In the genomic region with DNA sequence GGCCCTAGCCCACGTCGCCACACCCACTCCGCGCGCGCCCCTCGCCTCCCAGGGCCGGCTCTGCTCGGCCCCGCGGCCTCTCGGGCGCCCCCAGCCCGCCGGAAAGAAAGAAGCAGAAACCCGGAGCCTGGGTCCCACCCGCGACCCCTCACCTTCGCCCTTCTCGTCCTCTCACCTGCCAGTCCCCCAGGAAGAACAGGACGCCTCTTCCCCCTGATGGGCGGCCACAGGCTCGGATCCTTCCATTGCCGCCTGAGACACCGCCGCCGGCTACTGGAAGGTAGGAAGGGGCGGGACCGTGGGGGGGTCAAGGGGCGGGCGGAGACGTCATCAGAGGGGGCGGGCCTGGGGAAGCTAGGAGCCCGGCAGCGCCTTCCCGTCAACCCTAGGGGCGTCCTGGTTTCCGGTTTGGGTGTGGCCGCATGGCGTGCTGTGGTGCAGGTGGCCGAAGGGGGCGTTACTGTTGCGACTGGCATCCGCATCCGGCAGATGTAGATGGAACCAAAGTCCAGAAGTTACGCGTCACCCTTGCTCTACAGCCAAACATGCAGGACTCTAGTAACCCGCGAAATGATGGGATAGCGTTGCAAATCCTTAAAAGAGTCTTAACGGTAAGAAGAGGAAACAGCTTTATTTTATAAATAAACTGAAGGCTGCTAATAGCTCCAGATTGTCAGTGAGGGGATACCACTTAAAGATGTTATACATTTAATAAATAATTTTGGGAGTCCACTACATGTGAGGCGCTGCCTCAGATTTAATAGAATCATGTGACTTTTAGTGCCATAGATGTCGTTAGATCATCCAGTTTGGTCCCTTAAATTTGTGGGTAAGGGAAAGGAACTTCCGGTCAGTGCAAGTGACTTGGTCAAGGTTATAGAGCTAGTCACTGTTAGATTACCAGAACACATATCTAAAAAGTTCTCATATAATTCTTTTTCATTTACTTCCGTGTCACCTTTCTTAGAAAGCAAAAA, we compare ENCODE assay signal across 1 cellular context.
TF ChIP-seq lines count a peak whose summit lies in the region.

A gene (minus strand): TSS at position 282 of the 977 bp plus-strand sequence. CDS start 36 bp downstream, at position 246.

TF ChIP-seq in K562, 482 proteins besides CTCF, POLR2A, EP300 and RAD21 (continued from another document):
- TF ChIP-seq, protein P1, sequence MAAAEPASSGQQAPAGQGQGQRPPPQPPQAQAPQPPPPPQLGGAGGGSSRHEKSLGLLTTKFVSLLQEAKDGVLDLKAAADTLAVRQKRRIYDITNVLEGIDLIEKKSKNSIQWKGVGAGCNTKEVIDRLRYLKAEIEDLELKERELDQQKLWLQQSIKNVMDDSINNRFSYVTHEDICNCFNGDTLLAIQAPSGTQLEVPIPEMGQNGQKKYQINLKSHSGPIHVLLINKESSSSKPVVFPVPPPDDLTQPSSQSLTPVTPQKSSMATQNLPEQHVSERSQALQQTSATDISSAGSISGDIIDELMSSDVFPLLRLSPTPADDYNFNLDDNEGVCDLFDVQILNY (CRISPR knock-in tag; IDR thresholded peaks at IDR 0.05) = no peak
- no peak for TF ChIP-seq ZNF217 (CRISPR knock-in tag; IDR thresholded peaks at IDR 0.05)
- TF ChIP-seq RB1 (IDR thresholded peaks at IDR 0.05; ENCODE audit: low read depth) = peak; percentile 59; the same call in 1 of the 2 replicates
- TF ChIP-seq, protein P2, sequence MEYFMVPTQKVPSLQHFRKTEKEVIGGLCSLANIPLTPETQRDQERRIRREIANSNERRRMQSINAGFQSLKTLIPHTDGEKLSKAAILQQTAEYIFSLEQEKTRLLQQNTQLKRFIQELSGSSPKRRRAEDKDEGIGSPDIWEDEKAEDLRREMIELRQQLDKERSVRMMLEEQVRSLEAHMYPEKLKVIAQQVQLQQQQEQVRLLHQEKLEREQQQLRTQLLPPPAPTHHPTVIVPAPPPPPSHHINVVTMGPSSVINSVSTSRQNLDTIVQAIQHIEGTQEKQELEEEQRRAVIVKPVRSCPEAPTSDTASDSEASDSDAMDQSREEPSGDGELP (CRISPR knock-in tag; IDR thresholded peaks at IDR 0.05; ENCODE audit: borderline replicate concordance) = peak; percentile 93
- TF ChIP-seq ZFP30 (CRISPR knock-in tag; IDR thresholded peaks at IDR 0.05; ENCODE audit: borderline replicate concordance) = no peak
- TF ChIP-seq RFX7 (CRISPR knock-in tag; IDR thresholded peaks at IDR 0.05) = no peak
- no peak for TF ChIP-seq PRPF4 (IDR thresholded peaks at IDR 0.05; ENCODE audit: insufficient read depth, low read depth, low read length, poor library complexity, severe bottlenecking)
- TF ChIP-seq SMAD1 (IDR thresholded peaks at IDR 0.05; ENCODE audit: low read depth, low read length, partially characterized antibody) = peak; percentile 48
- TF ChIP-seq, protein P3, sequence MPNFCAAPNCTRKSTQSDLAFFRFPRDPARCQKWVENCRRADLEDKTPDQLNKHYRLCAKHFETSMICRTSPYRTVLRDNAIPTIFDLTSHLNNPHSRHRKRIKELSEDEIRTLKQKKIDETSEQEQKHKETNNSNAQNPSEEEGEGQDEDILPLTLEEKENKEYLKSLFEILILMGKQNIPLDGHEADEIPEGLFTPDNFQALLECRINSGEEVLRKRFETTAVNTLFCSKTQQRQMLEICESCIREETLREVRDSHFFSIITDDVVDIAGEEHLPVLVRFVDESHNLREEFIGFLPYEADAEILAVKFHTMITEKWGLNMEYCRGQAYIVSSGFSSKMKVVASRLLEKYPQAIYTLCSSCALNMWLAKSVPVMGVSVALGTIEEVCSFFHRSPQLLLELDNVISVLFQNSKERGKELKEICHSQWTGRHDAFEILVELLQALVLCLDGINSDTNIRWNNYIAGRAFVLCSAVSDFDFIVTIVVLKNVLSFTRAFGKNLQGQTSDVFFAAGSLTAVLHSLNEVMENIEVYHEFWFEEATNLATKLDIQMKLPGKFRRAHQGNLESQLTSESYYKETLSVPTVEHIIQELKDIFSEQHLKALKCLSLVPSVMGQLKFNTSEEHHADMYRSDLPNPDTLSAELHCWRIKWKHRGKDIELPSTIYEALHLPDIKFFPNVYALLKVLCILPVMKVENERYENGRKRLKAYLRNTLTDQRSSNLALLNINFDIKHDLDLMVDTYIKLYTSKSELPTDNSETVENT (CRISPR knock-in tag; IDR thresholded peaks at IDR 0.05) = peak; percentile 7; the same call in 1 of the 2 replicates
- TF ChIP-seq CBX2 (IDR thresholded peaks at IDR 0.05; ENCODE audit: insufficient read depth, low read length, poor library complexity, severe bottlenecking) = no peak
- TF ChIP-seq ZNF583 (CRISPR knock-in tag; IDR thresholded peaks at IDR 0.05) = no peak
- peak in 1 of 2 experiments; percentile 74; a peak in 2 of 4 replicates for TF ChIP-seq RCOR1 (IDR thresholded peaks at IDR 0.05; ENCODE audit: borderline replicate concordance in 1 of 2, low read depth in 2 of 2, low read length in 2 of 2)
- TF ChIP-seq CBFA2T3 (IDR thresholded peaks at IDR 0.05) = no peak; the same call in 1 of the 2 replicates
- TF ChIP-seq LARP7 (IDR thresholded peaks at IDR 0.05) = no peak
- TF ChIP-seq ZNF184 (CRISPR knock-in tag; IDR thresholded peaks at IDR 0.05) = no peak
